Comparison of ENCODE assay signal across 10 cellular contexts in the genomic region with DNA sequence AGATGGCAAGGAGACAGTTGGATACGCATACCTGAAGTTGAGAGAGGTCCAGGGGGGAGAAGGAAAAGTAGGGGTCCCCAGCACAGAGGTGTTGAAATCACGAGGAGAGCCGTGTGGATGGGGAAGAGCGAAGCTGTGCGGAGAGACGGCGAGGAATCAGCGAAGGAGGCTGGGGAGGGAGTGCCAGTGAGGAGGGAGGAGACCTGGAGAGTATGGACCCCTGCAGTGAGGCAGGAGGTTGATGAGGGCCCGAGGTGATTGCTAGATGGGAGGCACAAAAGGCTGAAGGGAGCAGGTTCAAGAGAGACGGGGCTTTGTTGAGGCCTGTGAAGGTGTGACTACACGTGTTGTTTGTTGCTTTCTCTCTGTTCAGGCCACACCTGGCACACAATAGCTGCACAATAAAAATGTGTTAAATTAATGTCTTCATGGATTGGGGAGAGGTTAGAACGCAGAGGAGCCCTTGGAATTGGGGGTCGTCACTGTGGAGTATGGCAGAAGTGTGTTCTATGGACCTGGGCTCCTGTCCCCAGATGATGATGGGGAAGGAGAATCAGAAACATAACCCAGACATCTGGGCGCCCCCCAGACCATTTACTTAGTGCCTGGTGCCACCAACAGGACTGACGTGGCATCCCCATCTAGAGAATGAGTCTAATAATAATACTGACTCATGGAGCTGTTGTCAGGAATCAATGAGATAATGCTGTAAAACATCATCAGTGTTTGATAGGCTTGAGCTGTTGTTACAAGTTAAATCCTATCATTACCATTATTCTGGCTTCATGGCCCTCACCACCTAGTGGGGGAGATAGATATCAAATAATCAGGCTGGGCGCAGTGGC.
DNase-seq lines count a peak whose midpoint lies in the region; TF ChIP-seq lines count a peak whose summit lies in the region.
"Had no signal": no experiment of that assay in that cellular context is flagged by ENCODE, and none has a peak within 500 bp of the region (broad histone marks: within the 10 kb centered on the region; RNA-seq: fewer than 3 reads in every experiment).

No MANE protein-coding gene starts in this region.

- in situ Hi-C loops in KBM-7 (cut with MboI; ENCODE audit: low pct_unique_long_range_greater_than_20kb, low sequenced_read_pairs) = no loop called here

- no peaks in the 10 kb centered on the region for H3K27me3 ChIP-seq in A673 (replicated peaks; ENCODE audit: insufficient read depth, low read depth, low read length, poor library complexity)
- no peaks in the 10 kb centered on the region for H3K27me3 ChIP-seq in GM06990 (replicated peaks; ENCODE audit: control insufficient read depth, insufficient read depth, low read length)

- TF ChIP-seq CTCF in A673 (conservative IDR thresholded peaks at IDR 0.05; ENCODE audit: low read depth, low read length) (0 out of 2 replicates have a peak, but pooled peaks have one; percentile 23), GM06990 (IDR thresholded peaks at IDR 0.05; ENCODE audit: insufficient read depth, low read length, poor library complexity, severe bottlenecking) (peak; percentile 14), RWPE1 (conservative IDR thresholded peaks at IDR 0.05; ENCODE audit: low read depth) (no peak), fibroblast of pulmonary artery (IDR thresholded peaks at IDR 0.05; ENCODE audit: low read length, missing control alignments) (peak; percentile 9)

- H3K4me3 ChIP-seq in A673 (ENCODE audit: low read depth, low read length, poor library complexity, severe bottlenecking) (no peak overlapping the region), GM06990 (replicated peaks; ENCODE audit: low read depth, low read length) (no peak overlapping the region), fibroblast of pulmonary artery (replicated peaks; ENCODE audit: low read depth, low read length) (no peak overlapping the region)

- H3K36me3 ChIP-seq in A673 (ENCODE audit: insufficient read depth, low read length, poor library complexity, severe bottlenecking) (no peaks in the 10 kb centered on the region), GM06990 (ENCODE audit: control insufficient read depth, insufficient read depth, low read length) (no peaks in the 10 kb centered on the region; the same call in 1 of the 2 replicates)

- POLR2A ChIA-PET in A673 (lab: Charles Lee; ENCODE audit: low non-redundant PET) = no interaction called here
- POLR2A ChIA-PET in RWPE1 (lab: Yijun Ruan, JAX; ENCODE audit: low non-redundant PET) = interaction anchor here (1.1 kb wide), 1 partner anchor 11 kb away, joined by 4 read pairs; no protein-coding TSS in a partner anchor

- BruUV-seq in A673 (replicated peaks; lab: Mats Ljungman, UMichigan) = no TSS peak

- peaks cover 10% of the 10 kb centered on the region for H3K9me3 ChIP-seq in A673 (ENCODE audit: low read depth, low read length, poor library complexity, severe bottlenecking)

- intact Hi-C loops in A673 (cut with micrococcal nuclease; ENCODE audit: unreplicated experiment) (no loop called here), cardiac septum (cut with DNase I) (no loop called here)

- peaks cover 9% of the 10 kb centered on the region for H3K4me1 ChIP-seq in A673 (ENCODE audit: insufficient read depth, low read length, poor library complexity, severe bottlenecking)

- H3K27ac ChIP-seq in A673 (ENCODE audit: low read depth, low read length, poor library complexity, severe bottlenecking) (no peak overlapping the region), RWPE1 (no peak overlapping the region)

- DNase-seq in A673 (ENCODE audit: low spot score) (no peak), GM06990 (ENCODE audit: extremely low read depth, insufficient read length) (no peak), RWPE1 (ENCODE audit: low spot score) (peak; percentile 26), fibroblast of pulmonary artery (ENCODE audit: low read depth) (peak; percentile 42), T1000 (lab: John Stamatoyannopoulos, UW) (no peak), NOMO-1 treated with DMSO at 0.1 percent for 48 hours (lab: John Stamatoyannopoulos, UW; ENCODE audit: unreplicated experiment) (no peak), cardiac septum (ENCODE audit: low spot score) (no peak), KBM-7 (no peak)
- DNase-seq: NK-92 treated with Interleukin-12 subunit alpha and Interleukin-12 subunit beta, amount 100 ng/mL, for 24 hours; substantia nigra had no signal

- CTCF ChIA-PET in A673 (lab: Charles Lee) = interaction anchor here (0.6 kb wide), 1 partner anchor 137 kb away, joined by 3 read pairs; a partner anchor contains a TSS
- CTCF ChIA-PET in RWPE1 (lab: Yijun Ruan, JAX) = interaction anchor here (0.5 to 0.7 kb wide), 3 partner anchors 17 to 142 kb away, joined by 3 to 4 read pairs (median 3); no protein-coding TSS in a partner anchor

Comparison
In these comparisons a context has a peak if more than half of its experiments do, and no peak if none do; other contexts are left out.
1. DNase-seq: peak in RWPE1 (single experiment) and fibroblast of pulmonary artery (single experiment); none in A673 (single experiment), GM06990 (single experiment), T1000 (single experiment), NOMO-1 treated with DMSO at 0.1 percent for 48 hours (single experiment), cardiac septum (single experiment) and KBM-7 (single experiment).